ENCODE assay signal across 1 cellular context in the genomic region with DNA sequence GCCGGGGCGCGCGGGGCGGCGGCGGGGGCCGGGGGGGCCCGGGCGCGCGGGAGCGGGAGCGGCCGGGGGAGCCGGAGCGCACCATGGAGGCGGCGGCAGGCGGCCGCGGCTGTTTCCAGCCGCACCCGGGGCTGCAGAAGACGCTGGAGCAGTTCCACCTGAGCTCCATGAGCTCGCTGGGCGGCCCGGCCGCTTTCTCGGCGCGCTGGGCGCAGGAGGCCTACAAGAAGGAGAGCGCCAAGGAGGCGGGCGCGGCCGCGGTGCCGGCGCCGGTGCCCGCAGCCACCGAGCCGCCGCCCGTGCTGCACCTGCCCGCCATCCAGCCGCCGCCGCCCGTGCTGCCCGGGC.
TF ChIP-seq lines count a peak whose summit lies in the region.

No MANE protein-coding gene starts in this region.

TF ChIP-seq in A549, 52 proteins besides CTCF, POLR2A, EP300 and RAD21 (continued from another document):
- TF ChIP-seq MYC (IDR thresholded peaks at IDR 0.05; ENCODE audit: borderline replicate concordance, low read length), result no peak
